1 cellular context compared by ENCODE assay signal in genomic region chr1:50622259-50622658, GRCh38.
TF ChIP-seq lines count a peak whose summit lies in the region.

No MANE protein-coding gene starts in this region.

TF ChIP-seq in K562, 482 proteins besides CTCF, POLR2A, EP300 and RAD21 (continued from another document):
- TF ChIP-seq GABPB1 (CRISPR knock-in tag; IDR thresholded peaks at IDR 0.05) (no peak), ZNF316 (IDR thresholded peaks at IDR 0.05) (peak; percentile 86), SMC3 (conservative IDR thresholded peaks at IDR 0.05; ENCODE audit: insufficient read depth, low read depth, low read length) (no peak)
